ENCODE assay signal across 1 cellular context in the genomic region with DNA sequence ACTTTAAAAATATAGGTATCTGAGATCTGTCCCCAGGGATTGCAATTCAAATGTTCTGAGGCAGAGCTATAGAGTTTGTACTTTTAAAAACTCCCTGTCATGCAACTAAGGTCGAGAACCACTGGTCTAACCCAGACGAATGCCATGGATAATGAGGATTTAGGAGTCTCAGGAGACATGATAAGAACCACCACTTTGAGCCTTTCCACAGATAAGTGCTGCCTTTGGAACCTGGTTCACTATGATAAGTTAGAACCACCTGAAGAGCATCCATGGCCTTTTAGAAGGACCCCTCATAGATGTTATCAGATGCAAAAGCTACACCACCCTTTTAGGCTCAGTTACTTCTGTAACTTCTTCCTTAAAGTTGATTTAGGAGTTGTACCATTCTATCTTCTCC.
TF ChIP-seq lines count a peak whose summit lies in the region.

No MANE protein-coding gene starts in this region.

TF ChIP-seq in K562, 482 proteins besides CTCF, POLR2A, EP300 and RAD21 (continued from another document and continues in another):
- TF ChIP-seq, protein P1, sequence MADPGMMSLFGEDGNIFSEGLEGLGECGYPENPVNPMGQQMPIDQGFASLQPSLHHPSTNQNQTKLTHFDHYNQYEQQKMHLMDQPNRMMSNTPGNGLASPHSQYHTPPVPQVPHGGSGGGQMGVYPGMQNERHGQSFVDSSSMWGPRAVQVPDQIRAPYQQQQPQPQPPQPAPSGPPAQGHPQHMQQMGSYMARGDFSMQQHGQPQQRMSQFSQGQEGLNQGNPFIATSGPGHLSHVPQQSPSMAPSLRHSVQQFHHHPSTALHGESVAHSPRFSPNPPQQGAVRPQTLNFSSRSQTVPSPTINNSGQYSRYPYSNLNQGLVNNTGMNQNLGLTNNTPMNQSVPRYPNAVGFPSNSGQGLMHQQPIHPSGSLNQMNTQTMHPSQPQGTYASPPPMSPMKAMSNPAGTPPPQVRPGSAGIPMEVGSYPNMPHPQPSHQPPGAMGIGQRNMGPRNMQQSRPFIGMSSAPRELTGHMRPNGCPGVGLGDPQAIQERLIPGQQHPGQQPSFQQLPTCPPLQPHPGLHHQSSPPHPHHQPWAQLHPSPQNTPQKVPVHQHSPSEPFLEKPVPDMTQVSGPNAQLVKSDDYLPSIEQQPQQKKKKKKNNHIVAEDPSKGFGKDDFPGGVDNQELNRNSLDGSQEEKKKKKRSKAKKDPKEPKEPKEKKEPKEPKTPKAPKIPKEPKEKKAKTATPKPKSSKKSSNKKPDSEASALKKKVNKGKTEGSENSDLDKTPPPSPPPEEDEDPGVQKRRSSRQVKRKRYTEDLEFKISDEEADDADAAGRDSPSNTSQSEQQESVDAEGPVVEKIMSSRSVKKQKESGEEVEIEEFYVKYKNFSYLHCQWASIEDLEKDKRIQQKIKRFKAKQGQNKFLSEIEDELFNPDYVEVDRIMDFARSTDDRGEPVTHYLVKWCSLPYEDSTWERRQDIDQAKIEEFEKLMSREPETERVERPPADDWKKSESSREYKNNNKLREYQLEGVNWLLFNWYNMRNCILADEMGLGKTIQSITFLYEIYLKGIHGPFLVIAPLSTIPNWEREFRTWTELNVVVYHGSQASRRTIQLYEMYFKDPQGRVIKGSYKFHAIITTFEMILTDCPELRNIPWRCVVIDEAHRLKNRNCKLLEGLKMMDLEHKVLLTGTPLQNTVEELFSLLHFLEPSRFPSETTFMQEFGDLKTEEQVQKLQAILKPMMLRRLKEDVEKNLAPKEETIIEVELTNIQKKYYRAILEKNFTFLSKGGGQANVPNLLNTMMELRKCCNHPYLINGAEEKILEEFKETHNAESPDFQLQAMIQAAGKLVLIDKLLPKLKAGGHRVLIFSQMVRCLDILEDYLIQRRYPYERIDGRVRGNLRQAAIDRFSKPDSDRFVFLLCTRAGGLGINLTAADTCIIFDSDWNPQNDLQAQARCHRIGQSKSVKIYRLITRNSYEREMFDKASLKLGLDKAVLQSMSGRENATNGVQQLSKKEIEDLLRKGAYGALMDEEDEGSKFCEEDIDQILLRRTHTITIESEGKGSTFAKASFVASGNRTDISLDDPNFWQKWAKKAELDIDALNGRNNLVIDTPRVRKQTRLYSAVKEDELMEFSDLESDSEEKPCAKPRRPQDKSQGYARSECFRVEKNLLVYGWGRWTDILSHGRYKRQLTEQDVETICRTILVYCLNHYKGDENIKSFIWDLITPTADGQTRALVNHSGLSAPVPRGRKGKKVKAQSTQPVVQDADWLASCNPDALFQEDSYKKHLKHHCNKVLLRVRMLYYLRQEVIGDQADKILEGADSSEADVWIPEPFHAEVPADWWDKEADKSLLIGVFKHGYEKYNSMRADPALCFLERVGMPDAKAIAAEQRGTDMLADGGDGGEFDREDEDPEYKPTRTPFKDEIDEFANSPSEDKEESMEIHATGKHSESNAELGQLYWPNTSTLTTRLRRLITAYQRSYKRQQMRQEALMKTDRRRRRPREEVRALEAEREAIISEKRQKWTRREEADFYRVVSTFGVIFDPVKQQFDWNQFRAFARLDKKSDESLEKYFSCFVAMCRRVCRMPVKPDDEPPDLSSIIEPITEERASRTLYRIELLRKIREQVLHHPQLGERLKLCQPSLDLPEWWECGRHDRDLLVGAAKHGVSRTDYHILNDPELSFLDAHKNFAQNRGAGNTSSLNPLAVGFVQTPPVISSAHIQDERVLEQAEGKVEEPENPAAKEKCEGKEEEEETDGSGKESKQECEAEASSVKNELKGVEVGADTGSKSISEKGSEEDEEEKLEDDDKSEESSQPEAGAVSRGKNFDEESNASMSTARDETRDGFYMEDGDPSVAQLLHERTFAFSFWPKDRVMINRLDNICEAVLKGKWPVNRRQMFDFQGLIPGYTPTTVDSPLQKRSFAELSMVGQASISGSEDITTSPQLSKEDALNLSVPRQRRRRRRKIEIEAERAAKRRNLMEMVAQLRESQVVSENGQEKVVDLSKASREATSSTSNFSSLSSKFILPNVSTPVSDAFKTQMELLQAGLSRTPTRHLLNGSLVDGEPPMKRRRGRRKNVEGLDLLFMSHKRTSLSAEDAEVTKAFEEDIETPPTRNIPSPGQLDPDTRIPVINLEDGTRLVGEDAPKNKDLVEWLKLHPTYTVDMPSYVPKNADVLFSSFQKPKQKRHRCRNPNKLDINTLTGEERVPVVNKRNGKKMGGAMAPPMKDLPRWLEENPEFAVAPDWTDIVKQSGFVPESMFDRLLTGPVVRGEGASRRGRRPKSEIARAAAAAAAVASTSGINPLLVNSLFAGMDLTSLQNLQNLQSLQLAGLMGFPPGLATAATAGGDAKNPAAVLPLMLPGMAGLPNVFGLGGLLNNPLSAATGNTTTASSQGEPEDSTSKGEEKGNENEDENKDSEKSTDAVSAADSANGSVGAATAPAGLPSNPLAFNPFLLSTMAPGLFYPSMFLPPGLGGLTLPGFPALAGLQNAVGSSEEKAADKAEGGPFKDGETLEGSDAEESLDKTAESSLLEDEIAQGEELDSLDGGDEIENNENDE (IDR thresholded peaks at IDR 0.05; ENCODE audit: low read depth, low read length), result no peak
- TF ChIP-seq ZBTB17 (CRISPR knock-in tag; IDR thresholded peaks at IDR 0.05), result no peak
- no peak for TF ChIP-seq HIVEP1 (CRISPR knock-in tag; IDR thresholded peaks at IDR 0.05)
- TF ChIP-seq MTA2 (IDR thresholded peaks at IDR 0.05; ENCODE audit: low read depth), result peak; percentile 93
- TF ChIP-seq ARID3A (IDR thresholded peaks at IDR 0.05; ENCODE audit: borderline replicate concordance, low read depth, low read length), result no peak
- TF ChIP-seq BMI1 (IDR thresholded peaks at IDR 0.05; ENCODE audit: low read length), result no peak
- TF ChIP-seq, protein P2, sequence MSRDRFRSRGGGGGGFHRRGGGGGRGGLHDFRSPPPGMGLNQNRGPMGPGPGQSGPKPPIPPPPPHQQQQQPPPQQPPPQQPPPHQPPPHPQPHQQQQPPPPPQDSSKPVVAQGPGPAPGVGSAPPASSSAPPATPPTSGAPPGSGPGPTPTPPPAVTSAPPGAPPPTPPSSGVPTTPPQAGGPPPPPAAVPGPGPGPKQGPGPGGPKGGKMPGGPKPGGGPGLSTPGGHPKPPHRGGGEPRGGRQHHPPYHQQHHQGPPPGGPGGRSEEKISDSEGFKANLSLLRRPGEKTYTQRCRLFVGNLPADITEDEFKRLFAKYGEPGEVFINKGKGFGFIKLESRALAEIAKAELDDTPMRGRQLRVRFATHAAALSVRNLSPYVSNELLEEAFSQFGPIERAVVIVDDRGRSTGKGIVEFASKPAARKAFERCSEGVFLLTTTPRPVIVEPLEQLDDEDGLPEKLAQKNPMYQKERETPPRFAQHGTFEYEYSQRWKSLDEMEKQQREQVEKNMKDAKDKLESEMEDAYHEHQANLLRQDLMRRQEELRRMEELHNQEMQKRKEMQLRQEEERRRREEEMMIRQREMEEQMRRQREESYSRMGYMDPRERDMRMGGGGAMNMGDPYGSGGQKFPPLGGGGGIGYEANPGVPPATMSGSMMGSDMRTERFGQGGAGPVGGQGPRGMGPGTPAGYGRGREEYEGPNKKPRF (IDR thresholded peaks at IDR 0.05; ENCODE audit: low read depth, low read length), result no peak
- TF ChIP-seq UBTF (IDR thresholded peaks at IDR 0.05; ENCODE audit: borderline replicate concordance in 1 of 2, low read depth in 2 of 2, low read length in 2 of 2), result no peak
- TF ChIP-seq NR0B1 (IDR thresholded peaks at IDR 0.05; ENCODE audit: partially characterized antibody), result no peak
- TF ChIP-seq ZNF384 (IDR thresholded peaks at IDR 0.05; ENCODE audit: low read depth, low read length), result no peak
- no peak for TF ChIP-seq MAZ (CRISPR knock-in tag; conservative IDR thresholded peaks at IDR 0.05 in 1 of 2, IDR thresholded peaks at IDR 0.05 in 1 of 2)
- no peak for TF ChIP-seq HMGXB4 (CRISPR knock-in tag; IDR thresholded peaks at IDR 0.05)
- TF ChIP-seq ZBTB9 (CRISPR knock-in tag; IDR thresholded peaks at IDR 0.05), result no peak
- no peak for TF ChIP-seq ZFP36 (IDR thresholded peaks at IDR 0.05; ENCODE audit: low read depth, low read length, partially characterized antibody)
- no peak for TF ChIP-seq GABPB2 (CRISPR knock-in tag; conservative IDR thresholded peaks at IDR 0.05)
- TF ChIP-seq ZNF695 (CRISPR knock-in tag; IDR thresholded peaks at IDR 0.05), result no peak
- no peak for TF ChIP-seq PYGO2 (tag; IDR thresholded peaks at IDR 0.05)
- TF ChIP-seq RUNX1 (IDR thresholded peaks at IDR 0.05; ENCODE audit: low read depth), result no peak
- no peak for TF ChIP-seq MYBL2 (IDR thresholded peaks at IDR 0.05; ENCODE audit: low read depth)
- TF ChIP-seq MYBL2 (CRISPR knock-in tag; IDR thresholded peaks at IDR 0.05; ENCODE audit: borderline replicate concordance), result no peak
- no peak for TF ChIP-seq DIDO1 (tag; IDR thresholded peaks at IDR 0.05; ENCODE audit: low read depth)
- TF ChIP-seq PHTF2 (CRISPR knock-in tag; IDR thresholded peaks at IDR 0.05), result no peak
- TF ChIP-seq ARID4B (CRISPR knock-in tag; IDR thresholded peaks at IDR 0.05), result no peak
